ENCODE assay signal across 24 cellular contexts in genomic region chr4:37623125-37623524, GRCh38.
A peak's percentile ranks its signal among the peaks of the same experiment; 100 is the strongest.
DNase-seq lines count a peak whose midpoint lies in the region; ATAC-seq, FAIRE-seq and TF ChIP-seq lines count a peak whose summit lies in the region.
"Had no signal": no experiment of that assay in that cellular context is flagged by ENCODE, and none has a peak within 500 bp of the region (broad histone marks: within the 10 kb centered on the region; RNA-seq: fewer than 3 reads in every experiment).

No MANE protein-coding gene starts in this region.

- no peaks in the 10 kb centered on the region for H3K79me2 ChIP-seq in astrocyte (ENCODE audit: insufficient read depth, low read length)

- H3K4me2 ChIP-seq in astrocyte (ENCODE audit: low read length) = no peak overlapping the region
- H3K4me2 ChIP-seq: A549, BLaER1, GM23338 had no signal

- H3K27me3 Mint-ChIP-seq in astrocyte (ENCODE audit: low read depth, unreplicated experiment) (no peaks in the 10 kb centered on the region), natural killer cell (ENCODE audit: low read depth in 2 of 2) (no peaks in the 10 kb centered on the region)
- H3K27me3 Mint-ChIP-seq: CD4-positive, alpha-beta T cell had no signal

- no peak overlapping the region for H2AFZ ChIP-seq in astrocyte (ENCODE audit: low read depth, low read length)
- H2AFZ ChIP-seq: GM23338 had no signal

- DNase-seq in AG10803 (ENCODE audit: low read depth) (peak; percentile 25), astrocyte (ENCODE audit: low read depth) (peak; percentile 22), fibroblast of mammary gland (ENCODE audit: low read depth) (peak; percentile 60), pons (ENCODE audit: low spot score) (peak; percentile 29), natural killer cell (no peak), NCI-H2081 (lab: John Stamatoyannopoulos, UW) (no peak), AG08395 (ENCODE audit: low spot score) (no peak)
- DNase-seq: CD4-positive, alpha-beta T cell; COR-L47; DMS 273 treated with DMSO at 0.1 percent for 48 hours; IMR-90; NCI-H1105 treated with DMSO at 0.1 percent for 48 hours; NCI-H2081 treated with DMSO at 0.1 percent for 48 hours; NCI-H2171 treated with DMSO at 0.1 percent for 48 hours; NCI-H524 treated with DMSO at 0.1 percent for 48 hours; NCI-H82 had no signal

- H3K36me3 Mint-ChIP-seq in astrocyte (ENCODE audit: low read depth, unreplicated experiment) (peaks cover 2% of the 10 kb centered on the region), natural killer cell (no peaks in the 10 kb centered on the region)

- no peaks in the 10 kb centered on the region for H3K9me3 ChIP-seq in astrocyte (ENCODE audit: insufficient read depth, low read depth, low read length)
- H3K9me3 ChIP-seq: A549, BLaER1 had no signal

- no peaks in the 10 kb centered on the region for H3K9me3 Mint-ChIP-seq in astrocyte (ENCODE audit: unreplicated experiment)
- no peaks in the 10 kb centered on the region for H3K9me3 Mint-ChIP-seq in natural killer cell
- H3K9me3 Mint-ChIP-seq: CD4-positive, alpha-beta T cell; GM23338 had no signal

- peaks cover 5% of the 10 kb centered on the region for H3K4me1 Mint-ChIP-seq in astrocyte (ENCODE audit: low read depth, unreplicated experiment)
- H3K4me1 Mint-ChIP-seq in natural killer cell = no peaks in the 10 kb centered on the region

- H3K27ac Mint-ChIP-seq in astrocyte (ENCODE audit: unreplicated experiment) = no peak overlapping the region
- no peak overlapping the region for H3K27ac Mint-ChIP-seq in natural killer cell
- H3K27ac Mint-ChIP-seq: CD4-positive, alpha-beta T cell; GM23338 had no signal

- TF ChIP-seq CTCF in AG10803 (conservative IDR thresholded peaks at IDR 0.05; ENCODE audit: low read length) = no peak
- no peak for TF ChIP-seq CTCF in astrocyte (IDR thresholded peaks at IDR 0.05; ENCODE audit: insufficient read depth, low read depth, low read length)
- TF ChIP-seq CTCF in fibroblast of mammary gland (conservative IDR thresholded peaks at IDR 0.05; ENCODE audit: control insufficient read depth, insufficient read depth, low read depth, low read length) = no peak
- no peak for TF ChIP-seq CTCF in natural killer cell (IDR thresholded peaks at IDR 0.05)

- H3K9ac ChIP-seq in astrocyte (ENCODE audit: low read length) = no peak overlapping the region
- H3K9ac ChIP-seq: BLaER1 had no signal

- intact Hi-C loops in natural killer cell (cut with micrococcal nuclease) = no loop called here

- ATAC-seq in natural killer cell = no peak
- ATAC-seq: A549, GM23338, HCT116, Panc1 had no signal

- no peak overlapping the region for H3K27ac ChIP-seq in astrocyte (ENCODE audit: low read depth, low read length)
- H3K27ac ChIP-seq: A549, BLaER1 had no signal

- H3K4me1 ChIP-seq in astrocyte (ENCODE audit: insufficient read depth, low read length) = no peaks in the 10 kb centered on the region
- H3K4me1 ChIP-seq: A549 had no signal

- H3K4me3 Mint-ChIP-seq in astrocyte (ENCODE audit: unreplicated experiment) (no peak overlapping the region), natural killer cell (no peak overlapping the region)
- H3K4me3 Mint-ChIP-seq: CD4-positive, alpha-beta T cell; GM23338 had no signal

- FAIRE-seq in astrocyte (lab: Jason Lieb, UNC) = no peak
- FAIRE-seq: A549, G401.6, GM12892, GM18507 had no signal

- H3K4me3 ChIP-seq in AG10803 (ENCODE audit: low read length) (no peak overlapping the region), astrocyte (ENCODE audit: insufficient read depth, low read depth, low read length) (no peak overlapping the region), fibroblast of mammary gland (ENCODE audit: control insufficient read depth, low read depth, low read length) (no peak overlapping the region)
- H3K4me3 ChIP-seq: A549, BLaER1, GM23338 had no signal

- no peaks in the 10 kb centered on the region for H3K27me3 ChIP-seq in astrocyte (ENCODE audit: insufficient read depth, low read length)
- H3K27me3 ChIP-seq: BLaER1 had no signal

- no peaks in the 10 kb centered on the region for H3K36me3 ChIP-seq in astrocyte (ENCODE audit: insufficient read depth, low read length)

- no peaks in the 10 kb centered on the region for H4K20me1 ChIP-seq in astrocyte (ENCODE audit: insufficient read depth, low read length)
- H4K20me1 ChIP-seq: BLaER1 had no signal

Comparison
In these comparisons a context has a peak if more than half of its experiments do, and no peak if none do; other contexts are left out.
1. DNase-seq: peak in AG10803 (single experiment), astrocyte (single experiment), fibroblast of mammary gland (single experiment) and pons (single experiment); none in natural killer cell (single experiment), NCI-H2081 (0 of 2) and AG08395 (single experiment).